1 cellular context compared by ENCODE assay signal in genomic region chr6:41177287-41177686, GRCh38.
TF ChIP-seq lines count a peak whose summit lies in the region.

No MANE protein-coding gene starts in this region.

TF ChIP-seq in HEK293, 187 proteins besides CTCF, POLR2A, EP300 and RAD21 (continued from another document):
- TF ChIP-seq AEBP2 (tag by site-specific recombination; IDR thresholded peaks at IDR 0.05; ENCODE audit: borderline replicate concordance) (no peak), ZBTB49 (tag by site-specific recombination; IDR thresholded peaks at IDR 0.05; ENCODE audit: low read depth) (no peak), ZNF394 (tag by site-specific recombination; IDR thresholded peaks at IDR 0.05; ENCODE audit: borderline replicate concordance) (no peak)
